8 cellular contexts compared by ENCODE assay signal in the genomic region with DNA sequence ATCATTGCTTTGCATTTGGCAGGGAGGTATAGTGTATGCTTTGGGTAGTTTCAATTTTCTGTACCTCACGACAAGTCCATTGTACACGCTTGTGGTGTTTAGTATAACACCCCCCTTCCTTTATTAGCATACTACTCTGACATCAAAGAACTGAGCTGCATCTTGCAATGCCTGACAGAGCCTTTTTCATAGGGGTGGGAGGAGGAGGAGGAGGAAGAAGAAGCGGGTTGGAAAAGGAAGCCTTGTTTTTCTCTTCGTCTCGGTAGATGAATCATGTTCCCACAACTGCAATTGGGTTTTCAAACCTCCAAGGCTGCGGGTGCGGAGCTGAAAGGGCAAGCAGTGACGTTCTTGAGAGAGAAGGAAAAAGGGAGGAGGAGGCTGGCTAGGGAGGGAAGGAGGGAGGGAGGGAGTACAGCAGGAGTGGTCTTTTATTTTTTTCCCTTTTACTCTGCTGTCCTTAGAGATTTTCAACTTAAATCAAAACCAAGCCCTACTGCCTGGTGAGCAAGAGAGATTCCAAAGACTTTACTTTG.
DNase-seq lines count a peak whose midpoint lies in the region; ATAC-seq and TF ChIP-seq lines count a peak whose summit lies in the region.

No MANE protein-coding gene starts in this region.

- no peak overlapping the region for H2AFZ ChIP-seq in osteoblast (ENCODE audit: low read length)

- H3K27ac ChIP-seq in osteoblast (ENCODE audit: low read depth, low read length) (peak overlapping the region; percentile 98), tibial artery (peak overlapping the region; percentile 83 to 85)

- peak overlapping the region; percentile 95 for H3K4me2 ChIP-seq in osteoblast (ENCODE audit: insufficient read depth, low read length)

- TF ChIP-seq CTCF in osteoblast (IDR thresholded peaks at IDR 0.05; ENCODE audit: extremely low read depth, low read depth, low read length) (no peak), tibial artery (IDR thresholded peaks at IDR 0.05) (no peak)

- ATAC-seq in GM19463 (IDR thresholded peaks at IDR 0.05; ENCODE audit: unreplicated experiment): peak; percentile 57

- H3K36me3 ChIP-seq in MG63 (no peaks in the 10 kb centered on the region), osteoblast (ENCODE audit: insufficient read depth, low read length) (no peaks in the 10 kb centered on the region), tibial artery (no peaks in the 10 kb centered on the region)

- peaks cover 81% of the 10 kb centered on the region for H3K4me1 ChIP-seq in osteoblast (ENCODE audit: insufficient read depth, low read length)
- H3K4me1 ChIP-seq in tibial artery: peaks cover 0 to 77% (median 33%) of the 10 kb centered on the region in 4 donors

- intact Hi-C loops in tibial artery (cut with DNase I; ENCODE audit: low total_unique reads): loop anchor here (10.0 kb wide), 1 partner anchor 106 kb away; no protein-coding TSS in a partner anchor

- no peaks in the 10 kb centered on the region for H3K9me3 ChIP-seq in MG63
- no peaks in the 10 kb centered on the region for H3K9me3 ChIP-seq in osteoblast (ENCODE audit: low read depth, low read length)
- no peaks in the 10 kb centered on the region for H3K9me3 ChIP-seq in tibial artery

- DNase-seq in A172 (ENCODE audit: low spot score) (peak; percentile 89), MG63 (peak; percentile 85), activated T-helper 1 cell treated with Interleukin-2 at 50 U/mL for 16 hours (ENCODE audit: low read depth) (peak; percentile 34), foreskin melanocyte (peak; percentile 94), osteoblast (ENCODE audit: insufficient read length, low spot score, missing footprints) (peak; percentile 62), tibial artery (peak; percentile 92), superior temporal gyrus (ENCODE audit: extremely low spot score) (no peak)

- H3K27me3 ChIP-seq in MG63 (no peaks in the 10 kb centered on the region), osteoblast (ENCODE audit: insufficient read depth, low read length) (no peaks in the 10 kb centered on the region), tibial artery (no peaks in the 10 kb centered on the region)

- H4K20me1 ChIP-seq in osteoblast (ENCODE audit: insufficient read depth, low read length): no peaks in the 10 kb centered on the region

- peaks cover 39% of the 10 kb centered on the region for H3K79me2 ChIP-seq in osteoblast (ENCODE audit: insufficient read depth, low read length)

- peak overlapping the region; percentile 42 for H3K4me3 ChIP-seq in MG63
- peak overlapping the region; percentile 69 for H3K4me3 ChIP-seq in osteoblast (ENCODE audit: insufficient read depth, low read length)
- peak overlapping the region; percentile 59 to 61 for H3K4me3 ChIP-seq in tibial artery
